1 cellular context compared by ENCODE assay signal in genomic region chr10:15856328-15857000, GRCh38.
TF ChIP-seq lines count a peak whose summit lies in the region.

No MANE protein-coding gene starts in this region.

TF ChIP-seq in K562, 482 proteins besides CTCF, POLR2A, EP300 and RAD21 (continued from another document):
- TF ChIP-seq CEBPG (CRISPR knock-in tag; IDR thresholded peaks at IDR 0.05) (no peak), CEBPG (tag; conservative IDR thresholded peaks at IDR 0.05 in 1 of 2, IDR thresholded peaks at IDR 0.05 in 1 of 2) (peak in 1 of 2 experiments; percentile 49; a peak in 1 of 4 replicates), DPF2 (IDR thresholded peaks at IDR 0.05) (peak; percentile 77), SOX6 (IDR thresholded peaks at IDR 0.05) (peak; percentile 78), ARID1B (IDR thresholded peaks at IDR 0.05) (peak; percentile 66), CEBPB (tag; IDR thresholded peaks at IDR 0.05) (peak; percentile 53; the same call in 1 of the 2 replicates), ZBTB26 (CRISPR knock-in tag; IDR thresholded peaks at IDR 0.05) (no peak), SMARCA4 (IDR thresholded peaks at IDR 0.05) (0 out of 2 replicates have a peak, but pooled peaks have one; percentile 71), LARP7 (IDR thresholded peaks at IDR 0.05) (no peak), CREB3 (tag; conservative IDR thresholded peaks at IDR 0.05; ENCODE audit: low read depth) (no peak), FOXJ2 (tag; IDR thresholded peaks at IDR 0.05) (peak; percentile 60), GATAD2A (IDR thresholded peaks at IDR 0.05) (0 out of 2 replicates have a peak, but pooled peaks have one; percentile 24), ZKSCAN1 (IDR thresholded peaks at IDR 0.05; ENCODE audit: low read depth, low read length) (no peak), CTBP1 (IDR thresholded peaks at IDR 0.05; ENCODE audit: borderline replicate concordance) (peak; percentile 52; the same call in 1 of the 2 replicates), HEY1 (CRISPR knock-in tag; IDR thresholded peaks at IDR 0.05; ENCODE audit: borderline replicate concordance) (0 out of 2 replicates have a peak, but pooled peaks have one; percentile 19), LEF1 (IDR thresholded peaks at IDR 0.05) (0 out of 2 replicates have a peak, but pooled peaks have one; percentile 13), SMARCC2 (IDR thresholded peaks at IDR 0.05; ENCODE audit: low read depth) (peak; percentile 36; the same call in 1 of the 2 replicates), EGR1 (conservative IDR thresholded peaks at IDR 0.05) (no peak), HMBOX1 (IDR thresholded peaks at IDR 0.05) (peak; percentile 79), JUND (IDR thresholded peaks at IDR 0.05; ENCODE audit: borderline replicate concordance, low read depth, low read length) (no peak), JUND (tag; IDR thresholded peaks at IDR 0.05; ENCODE audit: borderline replicate concordance, low read depth, low read length) (0 out of 3 replicates have a peak, but pooled peaks have one; percentile 16), SMARCE1 (IDR thresholded peaks at IDR 0.05) (peak; percentile 77), ZNF512 (tag; IDR thresholded peaks at IDR 0.05) (peak; percentile 52; the same call in 1 of the 2 replicates), HES1 (IDR thresholded peaks at IDR 0.05; ENCODE audit: low read depth) (peak; percentile 32; the same call in 1 of the 2 replicates), ETV6 (IDR thresholded peaks at IDR 0.05; ENCODE audit: borderline replicate concordance in 1 of 2, low read depth in 2 of 2, low read length in 1 of 2) (0 out of 4 replicates have a peak, but pooled peaks of 1 of the 2 experiments have one; percentile 22), ETV6 (CRISPR knock-in tag; IDR thresholded peaks at IDR 0.05; ENCODE audit: borderline replicate concordance) (no peak), POLR2H (tag; IDR thresholded peaks at IDR 0.05; ENCODE audit: low read depth) (peak; percentile 39; the same call in 1 of the 2 replicates)
